ENCODE assay signal across 15 cellular contexts in genomic region chr13:53159439-53159838, GRCh38.
"Had no signal": no experiment of that assay in that cellular context is flagged by ENCODE, and none has a peak within 500 bp of the region (broad histone marks: within the 10 kb centered on the region; RNA-seq: fewer than 3 reads in every experiment).

No MANE protein-coding gene starts in this region.

- H3K9me3 ChIP-seq: ascending aorta, prostate gland, transverse colon, vagina had no signal

- H3K27me3 ChIP-seq: ascending aorta, transverse colon, vagina had no signal

- DNase-seq: activated CD4-positive, alpha-beta T cell treated with anti-CD3 and anti-CD28 coated beads, Interleukin-2, amount 50 U/mL, for 4 hours; activated gamma-delta T cell; erythroblast; foreskin melanocyte; left ventricle myocardium inferior; mammary epithelial cell; right cardiac atrium; stimulated activated CD4-positive, alpha-beta T cell treated with anti-CD3 and anti-CD28 coated beads, Interleukin-2, amount 100 ng/mL, for 48 hours; transverse colon had no signal

- H3K27ac ChIP-seq: ascending aorta, coronary artery, left ventricle myocardium inferior, prostate gland, skin epidermis, transverse colon, vagina, WERI-Rb-1 had no signal

- H3K36me3 ChIP-seq: ascending aorta, left ventricle myocardium inferior, prostate gland, transverse colon, vagina, WERI-Rb-1 had no signal

- ATAC-seq: right cardiac atrium had no signal

- H3K4me3 ChIP-seq: ascending aorta, coronary artery, left ventricle myocardium inferior, prostate gland, skin epidermis, transverse colon, vagina had no signal

- H3K4me1 ChIP-seq: ascending aorta, left ventricle myocardium inferior, prostate gland, transverse colon, vagina had no signal
